In genomic region chr12:111405856-111406473, GRCh38 we compare ENCODE assay signal across 8 cellular contexts. TPM values are rescaled to one million over a fixed set of nuclear protein-coding genes. Genes with fewer than 3 reads are reported as not detected.
DNase-seq lines count a peak whose midpoint lies in the region; ATAC-seq and TF ChIP-seq lines count a peak whose summit lies in the region.

Gene SH2B3 (plus strand): TSS chr12:111405923. CDS start chr12:111418146, 12,223 bp downstream.

- no peaks in the 10 kb centered on the region for H3K36me3 Mint-ChIP-seq in CD4-positive, CD25-positive, alpha-beta regulatory T cell
- peaks cover 5% of the 10 kb centered on the region for H3K36me3 Mint-ChIP-seq in activated T-helper 17 cell treated with anti-CD3 and anti-CD28 coated beads, Interleukin-2, amount 50 U/mL, for 72 hours (ENCODE audit: low read depth)
- no peaks in the 10 kb centered on the region for H3K36me3 Mint-ChIP-seq in progenitor cell of endocrine pancreas (ENCODE audit: insufficient read depth)

- H3K27me3 Mint-ChIP-seq in CD4-positive, CD25-positive, alpha-beta regulatory T cell = peaks cover 9% of the 10 kb centered on the region
- no peaks in the 10 kb centered on the region for H3K27me3 Mint-ChIP-seq in activated T-helper 17 cell treated with anti-CD3 and anti-CD28 coated beads, Interleukin-2, amount 50 U/mL, for 72 hours
- H3K27me3 Mint-ChIP-seq in progenitor cell of endocrine pancreas = peaks cover 56% of the 10 kb centered on the region

- peak within 1 kb of the TSS; percentile 86 to 99 (median 92) for H3K4me3 Mint-ChIP-seq in CD4-positive, CD25-positive, alpha-beta regulatory T cell
- H3K4me3 Mint-ChIP-seq in activated T-helper 17 cell treated with anti-CD3 and anti-CD28 coated beads, Interleukin-2, amount 50 U/mL, for 72 hours = peak within 1 kb of the TSS; percentile 92
- peak within 1 kb of the TSS; percentile 70 for H3K4me3 Mint-ChIP-seq in progenitor cell of endocrine pancreas (ENCODE audit: low read depth)

- H3K4me1 ChIP-seq in CD4-positive, CD25-positive, alpha-beta regulatory T cell (ENCODE audit: control insufficient read depth, insufficient read depth, low read length, poor library complexity, severe bottlenecking) = peaks cover 74% of the 10 kb centered on the region
- H3K4me1 ChIP-seq in foreskin keratinocyte = peaks cover 12% of the 10 kb centered on the region

- H3K9me3 Mint-ChIP-seq in CD4-positive, CD25-positive, alpha-beta regulatory T cell = no peaks in the 10 kb centered on the region
- no peaks in the 10 kb centered on the region for H3K9me3 Mint-ChIP-seq in activated T-helper 17 cell treated with anti-CD3 and anti-CD28 coated beads, Interleukin-2, amount 50 U/mL, for 72 hours
- H3K9me3 Mint-ChIP-seq in progenitor cell of endocrine pancreas (ENCODE audit: low read depth) = no peaks in the 10 kb centered on the region

- H3K9me3 ChIP-seq in CD4-positive, CD25-positive, alpha-beta regulatory T cell (ENCODE audit: control insufficient read depth in 2 of 2, low read length in 2 of 2) = no peaks in the 10 kb centered on the region
- H3K9me3 ChIP-seq in MG63 = no peaks in the 10 kb centered on the region

- TF ChIP-seq CTCF in foreskin keratinocyte (conservative IDR thresholded peaks at IDR 0.05) (no peak), progenitor cell of endocrine pancreas (IDR thresholded peaks at IDR 0.05; ENCODE audit: unreplicated experiment) (no peak)

- ATAC-seq in CD4-positive, CD25-positive, alpha-beta regulatory T cell (ENCODE audit: low read depth in 2 of 2) = peak; percentile 41 to 43
- ATAC-seq in GM21390 (IDR thresholded peaks at IDR 0.05; ENCODE audit: unreplicated experiment) (peak; percentile 8), foreskin keratinocyte (peak; percentile 41)
- ATAC-seq in activated T-helper 17 cell treated with anti-CD3 and anti-CD28 coated beads, Interleukin-2, amount 50 U/mL, for 72 hours (replicated peaks) = peak; percentile 44

- peak within 1 kb of the TSS; percentile 91 for H3K27ac ChIP-seq in CD4-positive, CD25-positive, alpha-beta regulatory T cell (ENCODE audit: insufficient read depth, low read length, poor library complexity, severe bottlenecking)
- H3K27ac ChIP-seq in foreskin keratinocyte = peak within 1 kb of the TSS; percentile 79

- no peaks in the 10 kb centered on the region for H3K27me3 ChIP-seq in CD4-positive, CD25-positive, alpha-beta regulatory T cell (ENCODE audit: control insufficient read depth, insufficient read depth, low read length)
- H3K27me3 ChIP-seq in MG63 = no peaks in the 10 kb centered on the region
- no peaks in the 10 kb centered on the region for H3K27me3 ChIP-seq in foreskin keratinocyte

- H3K36me3 ChIP-seq in CD4-positive, CD25-positive, alpha-beta regulatory T cell (ENCODE audit: control insufficient read depth, insufficient read depth, low read length) = no peaks in the 10 kb centered on the region
- H3K36me3 ChIP-seq in MG63 = no peaks in the 10 kb centered on the region; the same call in 1 of the 2 replicates

- H3K27ac Mint-ChIP-seq in CD4-positive, CD25-positive, alpha-beta regulatory T cell = peak within 1 kb of the TSS; percentile 83 to 96 (median 91)
- peak within 1 kb of the TSS; percentile 82 for H3K27ac Mint-ChIP-seq in activated T-helper 17 cell treated with anti-CD3 and anti-CD28 coated beads, Interleukin-2, amount 50 U/mL, for 72 hours
- H3K27ac Mint-ChIP-seq in progenitor cell of endocrine pancreas = peak within 1 kb of the TSS; percentile 4

- peak in 2 of 3 donors; percentile 83 to 89 for DNase-seq in CD4-positive, CD25-positive, alpha-beta regulatory T cell
- DNase-seq in MG63 (peak; percentile 77), foreskin keratinocyte (no peak), progenitor cell of endocrine pancreas (ENCODE audit: low spot score, unreplicated experiment) (no peak), hippocampal formation (lab: John Stamatoyannopoulos, UW) (no peak), middle frontal gyrus (ENCODE audit: extremely low spot score, low spot score) (no peak)

- peak within 1 kb of the TSS; percentile 82 for H3K4me3 ChIP-seq in CD4-positive, CD25-positive, alpha-beta regulatory T cell (ENCODE audit: low read depth, low read length)
- peak within 1 kb of the TSS; percentile 90 for H3K4me3 ChIP-seq in MG63

- peaks cover 12 to 68% (median 37%) of the 10 kb centered on the region in 4 donors for H3K4me1 Mint-ChIP-seq in CD4-positive, CD25-positive, alpha-beta regulatory T cell
- peaks cover 41% of the 10 kb centered on the region for H3K4me1 Mint-ChIP-seq in activated T-helper 17 cell treated with anti-CD3 and anti-CD28 coated beads, Interleukin-2, amount 50 U/mL, for 72 hours
- H3K4me1 Mint-ChIP-seq in progenitor cell of endocrine pancreas (ENCODE audit: low read depth) = peaks cover 2% of the 10 kb centered on the region

RNA-seq across cellular contexts. Expression of gene SH2B3, which starts in this region (rescaled TPM):
- total RNA-seq in CD4-positive, CD25-positive, alpha-beta regulatory T cell = 25.7 TPM
- 1 to 10 TPM; 1.6 to 5.3 (median 3.8) TPM for polyA plus RNA-seq in CD4-positive, CD25-positive, alpha-beta regulatory T cell
- total RNA-seq in MG63 (2014; rRNA removed; shearing (Covaris generic); ENCODE audit: low replicate concordance) = 12.8 and 15.8 TPM in 2 replicates
- 10 to 100 TPM in 1 of 2 donors, 1 to 10 TPM in 1; 8.5 to 12.1 TPM for total RNA-seq in activated T-helper 17 cell treated with anti-CD3 and anti-CD28 coated beads, Interleukin-2, amount 50 U/mL, for 72 hours
- total RNA-seq in foreskin keratinocyte (12.2 and 15.1 TPM in 2 replicates), progenitor cell of endocrine pancreas (0.72 and 1.5 TPM in 2 replicates)
- polyA plus RNA-seq in foreskin keratinocyte = 5.9 and 7.7 TPM in 2 replicates

Comparison
In these comparisons a context has a peak if more than half of its experiments do, and no peak if none do; other contexts are left out.
1. DNase-seq: peak in CD4-positive, CD25-positive, alpha-beta regulatory T cell (2 of 3) and MG63 (single experiment); none in foreskin keratinocyte (0 of 2), progenitor cell of endocrine pancreas (single experiment), hippocampal formation (0 of 2) and middle frontal gyrus (single experiment).
2. H3K27ac Mint-ChIP-seq: peak in every context shown above with its lines; median percentile 91 in CD4-positive, CD25-positive, alpha-beta regulatory T cell; 82 in activated T-helper 17 cell treated with anti-CD3 and anti-CD28 coated beads, Interleukin-2, amount 50 U/mL, for 72 hours; 4 in progenitor cell of endocrine pancreas.
3. Peak in every context shown above with its lines, with median percentiles within 50 percentile points of each other: ATAC-seq and H3K4me3 Mint-ChIP-seq.